ENCODE assay signal across 34 cellular contexts in genomic region chr7:157281221-157281998, GRCh38. TPM values are rescaled to one million over a fixed set of nuclear protein-coding genes. Genes with fewer than 3 reads are reported as not detected.
DNase-seq lines count a peak whose midpoint lies in the region; TF ChIP-seq lines count a peak whose summit lies in the region.
"Had no signal": no experiment of that assay in that cellular context is flagged by ENCODE, and none has a peak within 500 bp of the region (broad histone marks: within the 10 kb centered on the region; RNA-seq: fewer than 3 reads in every experiment).

No MANE protein-coding gene starts in this region.

- no peaks in the 10 kb centered on the region for H3K36me3 Mint-ChIP-seq in dendritic cell treated with granulocyte-macrophage colony-stimulating factor and Interleukin-4, amounts not matched to agents 40 ng/mL and 50 ng/mL, for 4 days (ENCODE audit: low read depth)
- H3K36me3 Mint-ChIP-seq: activated CD4-positive, alpha-beta memory T cell treated with anti-CD3 and anti-CD28 coated beads for 36 hours; activated naive CD4-positive, alpha-beta T cell treated with anti-CD3 and anti-CD28 coated beads, Interleukin-2, amount 10 ng/mL, durations not matched to agents 7 days and 5 days; brain; memory B cell; stimulated activated memory B cell treated with anti-CD40 and anti-IgM and Interleukin-4, amounts not matched to agents 10 μg/mL and 1 μg/mL and 100 μg/mL, for 72 hours; T-cell had no signal

- H3K4me3 Mint-ChIP-seq in dendritic cell treated with granulocyte-macrophage colony-stimulating factor and Interleukin-4, amounts not matched to agents 40 ng/mL and 50 ng/mL, for 4 days: no peak overlapping the region
- H3K4me3 Mint-ChIP-seq: activated CD4-positive, alpha-beta memory T cell treated with anti-CD3 and anti-CD28 coated beads for 36 hours; activated naive CD4-positive, alpha-beta T cell treated with anti-CD3 and anti-CD28 coated beads, Interleukin-2, amount 10 ng/mL, durations not matched to agents 7 days and 5 days; brain; memory B cell; stimulated activated memory B cell treated with anti-CD40 and anti-IgM and Interleukin-4, amounts not matched to agents 10 μg/mL and 1 μg/mL and 100 μg/mL, for 72 hours had no signal

- no peaks in the 10 kb centered on the region for H4K20me1 ChIP-seq in BLaER1 treated with 17β-estradiol and CSF1 and Interleukin-3, amounts not matched to agents 10 nM and 100 nM

- H3K36me3 ChIP-seq in BLaER1 treated with 17β-estradiol and CSF1 and Interleukin-3, amounts not matched to agents 10 nM and 100 nM: no peaks in the 10 kb centered on the region
- H3K36me3 ChIP-seq in mesenchymal stem cell (ENCODE audit: control insufficient read depth in 1 of 2, insufficient read depth in 2 of 2, low read depth in 1 of 2, low read length in 2 of 2): no peaks in the 10 kb centered on the region
- H3K36me3 ChIP-seq in BE2C: no peaks in the 10 kb centered on the region
- H3K36me3 ChIP-seq: heart right ventricle, neutrophil, Peyer's patch, right lobe of liver, SJCRH30, upper lobe of right lung had no signal

- peaks cover 13% of the 10 kb centered on the region for H3K27me3 Mint-ChIP-seq in dendritic cell treated with granulocyte-macrophage colony-stimulating factor and Interleukin-4, amounts not matched to agents 40 ng/mL and 50 ng/mL, for 4 days
- H3K27me3 Mint-ChIP-seq: memory B cell, progenitor cell of endocrine pancreas had no signal

- in situ Hi-C loops in GM13977 (cut with MboI; ENCODE audit: low pct_unique_long_range_greater_than_20kb, low sequenced_read_pairs, unreplicated experiment): no loop called here

- CTCF ChIA-PET in HEK293T (lab: Yijun Ruan, JAX): interaction anchor here (0.9 kb wide), 1 partner anchor 34 kb away, joined by 3 read pairs; no protein-coding TSS in a partner anchor

- H3K4me1 Mint-ChIP-seq in dendritic cell treated with granulocyte-macrophage colony-stimulating factor and Interleukin-4, amounts not matched to agents 40 ng/mL and 50 ng/mL, for 4 days (ENCODE audit: low read depth): peaks cover 48% of the 10 kb centered on the region

- TF ChIP-seq CTCF in BE2C (IDR thresholded peaks at IDR 0.05; ENCODE audit: low read depth, low read length): no peak
- no peak for TF ChIP-seq CTCF in GM13977 (IDR thresholded peaks at IDR 0.05; ENCODE audit: extremely low read depth, insufficient read depth, missing control alignments)

- no peak overlapping the region for H3K4me3 ChIP-seq in BLaER1 treated with 17β-estradiol and CSF1 and Interleukin-3, amounts not matched to agents 10 nM and 100 nM
- H3K4me3 ChIP-seq in mesenchymal stem cell (ENCODE audit: insufficient read depth in 1 of 2, low read depth in 1 of 2, low read length in 2 of 2) (no peak overlapping the region), BE2C (ENCODE audit: low read depth, low read length) (no peak overlapping the region)
- H3K4me3 ChIP-seq: heart right ventricle, right lobe of liver, SJCRH30, upper lobe of right lung had no signal

- H2BK12ac ChIP-seq in mesenchymal stem cell (ENCODE audit: low read length in 2 of 2): no peak overlapping the region

- peak overlapping the region in 1 of 11 experiments; percentile 35; a peak in 1 of 22 replicates for H3K27ac ChIP-seq in BLaER1 treated with 17β-estradiol and CSF1 and Interleukin-3, amounts not matched to agents 10 nM and 100 nM
- no peak overlapping the region for H3K27ac ChIP-seq in mesenchymal stem cell (ENCODE audit: low read length, poor library complexity, severe bottlenecking)
- H3K27ac ChIP-seq: heart right ventricle, neutrophil, right lobe of liver, SJCRH30, upper lobe of right lung had no signal

- no peak overlapping the region for H4K91ac ChIP-seq in mesenchymal stem cell (ENCODE audit: low read length)

- peaks cover 47 to 60% (median 54%) of the 10 kb centered on the region in 10 experiments for H3K4me1 ChIP-seq in BLaER1 treated with 17β-estradiol and CSF1 and Interleukin-3, amounts not matched to agents 10 nM and 100 nM
- H3K4me1 ChIP-seq in mesenchymal stem cell (ENCODE audit: control insufficient read depth, insufficient read depth, low read depth, low read length): peaks cover 14% of the 10 kb centered on the region
- peaks cover 10% of the 10 kb centered on the region for H3K4me1 ChIP-seq in BE2C
- H3K4me1 ChIP-seq: SJCRH30, upper lobe of right lung had no signal

- H3K4me2 ChIP-seq in BLaER1 treated with 17β-estradiol and CSF1 and Interleukin-3, amounts not matched to agents 10 nM and 100 nM: peak overlapping the region in 6 of 11 experiments; percentile 90 to 100 (median 96); a peak in 10 of 22 replicates
- no peak overlapping the region for H3K4me2 ChIP-seq in mesenchymal stem cell (ENCODE audit: low read length, poor library complexity, severe bottlenecking)

- H3K27me3 ChIP-seq in BLaER1 treated with 17β-estradiol and CSF1 and Interleukin-3, amounts not matched to agents 10 nM and 100 nM: no peaks in the 10 kb centered on the region
- H3K27me3 ChIP-seq in mesenchymal stem cell (ENCODE audit: control insufficient read depth in 1 of 2, insufficient read depth in 1 of 2, low read length in 2 of 2) (no peaks in the 10 kb centered on the region), BE2C (peaks cover 20% of the 10 kb centered on the region)
- H3K27me3 ChIP-seq: Peyer's patch, right lobe of liver, SJCRH30 had no signal

- peak overlapping the region in 2 of 11 experiments; percentile 47 to 98; a peak in 3 of 22 replicates for H3K9ac ChIP-seq in BLaER1 treated with 17β-estradiol and CSF1 and Interleukin-3, amounts not matched to agents 10 nM and 100 nM
- H3K9ac ChIP-seq in mesenchymal stem cell (ENCODE audit: low read length): no peak overlapping the region

- H3K23ac ChIP-seq in mesenchymal stem cell (ENCODE audit: low read length in 2 of 2): no peak overlapping the region

- no peak overlapping the region for H4K8ac ChIP-seq in mesenchymal stem cell (ENCODE audit: low read length)

- 94% methylated on average over 24 of the region's 24 CpGs for WGBS in mesenchymal stem cell

- no peak overlapping the region for H3K4ac ChIP-seq in mesenchymal stem cell (ENCODE audit: low read depth in 1 of 2, low read length in 2 of 2)

- no peak overlapping the region for H3K14ac ChIP-seq in mesenchymal stem cell (ENCODE audit: low read length in 2 of 2)

- peaks cover 7% of the 10 kb centered on the region for H3K9me3 Mint-ChIP-seq in dendritic cell treated with granulocyte-macrophage colony-stimulating factor and Interleukin-4, amounts not matched to agents 40 ng/mL and 50 ng/mL, for 4 days
- H3K9me3 Mint-ChIP-seq: activated naive CD4-positive, alpha-beta T cell treated with anti-CD3 and anti-CD28 coated beads, Interleukin-2, amount 10 ng/mL, durations not matched to agents 7 days and 5 days had no signal

- no peak overlapping the region for H2BK5ac ChIP-seq in mesenchymal stem cell (ENCODE audit: low read depth, low read length, poor library complexity, severe bottlenecking)

- H2AFZ ChIP-seq in mesenchymal stem cell (ENCODE audit: low read depth, low read length): no peak overlapping the region

- peak overlapping the region; percentile 60 for H3K27ac Mint-ChIP-seq in dendritic cell treated with granulocyte-macrophage colony-stimulating factor and Interleukin-4, amounts not matched to agents 40 ng/mL and 50 ng/mL, for 4 days
- H3K27ac Mint-ChIP-seq: activated CD4-positive, alpha-beta memory T cell treated with anti-CD3 and anti-CD28 coated beads for 36 hours; activated naive CD4-positive, alpha-beta T cell treated with anti-CD3 and anti-CD28 coated beads, Interleukin-2, amount 10 ng/mL, durations not matched to agents 7 days and 5 days; brain; memory B cell; progenitor cell of endocrine pancreas; stimulated activated memory B cell treated with anti-CD40 and anti-IgM and Interleukin-4, amounts not matched to agents 10 μg/mL and 1 μg/mL and 100 μg/mL, for 72 hours; T-cell had no signal

- no peak overlapping the region for H2BK120ac ChIP-seq in mesenchymal stem cell (ENCODE audit: low read depth, low read length)

- H3K9me3 ChIP-seq in BLaER1 treated with 17β-estradiol and CSF1 and Interleukin-3, amounts not matched to agents 10 nM and 100 nM (replicated peaks in 1 of 11): peaks cover 10 to 22% (median 17%) of the 10 kb centered on the region in 11 experiments
- no peaks in the 10 kb centered on the region for H3K9me3 ChIP-seq in mesenchymal stem cell (ENCODE audit: control insufficient read depth, low read length)
- H3K9me3 ChIP-seq in BE2C: no peaks in the 10 kb centered on the region
- H3K9me3 ChIP-seq: neutrophil, right lobe of liver, upper lobe of right lung had no signal

- POLR2A ChIA-PET in HEK293T (lab: Yijun Ruan, JAX): no interaction called here

- peak overlapping the region; percentile 1 for H2BK15ac ChIP-seq in mesenchymal stem cell (ENCODE audit: low read depth, poor library complexity, severe bottlenecking)

- H3K18ac ChIP-seq in mesenchymal stem cell (ENCODE audit: low read depth in 1 of 2, low read length in 2 of 2): no peak overlapping the region

- DNase-seq in HEK293T (ENCODE audit: extremely low spot score) (peak; percentile 10), mesenchymal stem cell (no peak), BE2C (no peak), COLO668 (lab: John Stamatoyannopoulos, UW; ENCODE audit: unreplicated experiment) (no peak), NCI-H510A treated with DMSO at 0.1 percent for 48 hours (lab: John Stamatoyannopoulos, UW) (no peak), GM13977 (ENCODE audit: low spot score) (no peak)
- DNase-seq: ACHN; activated CD4-positive, alpha-beta memory T cell treated with anti-CD3 and anti-CD28 coated beads for 36 hours; activated CD4-positive, CD25-positive, alpha-beta regulatory T cell; activated CD8-positive, alpha-beta memory T cell treated with anti-CD3 and anti-CD28 coated beads, Interleukin-2, amount 50 U/mL, for 4 hours; activated naive CD4-positive, alpha-beta T cell treated with anti-CD3 and anti-CD28 coated beads, Interleukin-2, amount 10 ng/mL, durations not matched to agents 7 days and 5 days; C1 segment of cervical spinal cord; EL; foreskin fibroblast; HCEC 1CT; heart right ventricle; NCI-H146; NCI-H2171; NCI-H524; NK-92 treated with Interleukin-12 subunit alpha and Interleukin-12 subunit beta, amount 100 ng/mL, for 24 hours; SJCRH30; stimulated activated CD4-positive, alpha-beta T cell treated with anti-CD3 and anti-CD28 coated beads, Interleukin-4, amount 100 ng/mL, for 4 hours; substantia nigra; T-cell; upper lobe of right lung had no signal

- intact Hi-C loops in dendritic cell treated with granulocyte-macrophage colony-stimulating factor and Interleukin-4, amounts not matched to agents 40 ng/mL and 50 ng/mL, for 4 days (cut with micrococcal nuclease): no loop called here

- no peak overlapping the region for H2AK5ac ChIP-seq in mesenchymal stem cell (ENCODE audit: low read length, severe bottlenecking)

- no peaks in the 10 kb centered on the region for H3K79me1 ChIP-seq in mesenchymal stem cell (replicated peaks; ENCODE audit: low read length, poor library complexity, severe bottlenecking)

TF ChIP-seq in HEK293T, 16 proteins besides CTCF, POLR2A, EP300 and RAD21 (continues in another document):
- no peak for TF ChIP-seq TARDBP (IDR thresholded peaks at IDR 0.05)
- TF ChIP-seq ELF4 (IDR thresholded peaks at IDR 0.05): no peak
- no peak for TF ChIP-seq NFRKB (IDR thresholded peaks at IDR 0.05)
- no peak for TF ChIP-seq LEF1 (IDR thresholded peaks at IDR 0.05; ENCODE audit: borderline replicate concordance)
- TF ChIP-seq SUZ12 (IDR thresholded peaks at IDR 0.05): no peak

RNA-seq across cellular contexts. Expression of gene DNAJB6, which starts 55.4 kb away (rescaled TPM):
- 177 TPM for polyA plus RNA-seq in mesenchymal stem cell (2013, experiment 1 of 2)
- 148 TPM for polyA plus RNA-seq in mesenchymal stem cell (2013, experiment 2 of 2)
- 178 TPM for polyA plus RNA-seq in BE2C (2012; ENCODE audit: insufficient read depth, insufficient read length, low read depth)
